ENCODE assay signal across 8 cellular contexts in the genomic region with DNA sequence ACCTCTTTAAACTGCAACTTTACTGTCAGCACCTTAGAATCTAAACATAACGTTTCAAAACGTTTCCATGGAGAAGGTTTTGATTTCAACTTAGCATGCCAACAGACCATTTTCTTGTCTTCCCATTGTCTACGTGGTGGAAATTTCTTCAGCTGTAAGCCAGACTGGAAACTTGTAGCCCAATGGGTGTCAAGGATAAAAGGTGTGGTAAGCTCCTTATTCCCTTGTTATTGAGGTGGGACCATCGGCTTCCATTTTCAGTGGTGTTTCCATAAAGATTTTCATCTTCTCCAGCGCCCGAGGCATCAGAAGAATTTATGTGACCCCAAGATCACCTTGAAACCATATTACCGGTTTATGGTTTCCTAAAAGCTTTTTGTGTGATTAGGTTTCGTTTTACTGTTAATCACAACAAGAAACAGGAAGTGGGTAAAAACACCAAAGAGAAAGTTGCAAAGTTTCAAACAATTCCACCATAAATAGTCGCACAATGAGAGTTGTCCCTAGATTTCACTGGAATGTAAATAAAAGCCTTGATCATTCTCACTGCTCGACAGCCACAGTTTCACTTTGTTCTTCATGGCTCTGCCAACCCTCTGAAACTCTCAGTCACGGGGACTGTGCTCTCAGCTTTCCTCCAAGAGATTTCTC.
DNase-seq lines count a peak whose midpoint lies in the region; ATAC-seq and TF ChIP-seq lines count a peak whose summit lies in the region.

No MANE protein-coding gene starts in this region.

- H3K9me3 ChIP-seq in breast epithelium (no peaks in the 10 kb centered on the region), liver (ENCODE audit: control insufficient read depth in 4 of 4, low read length in 3 of 4) (no peaks in the 10 kb centered on the region), tibial artery (no peaks in the 10 kb centered on the region)

- TF ChIP-seq CTCF in NB4 (IDR thresholded peaks at IDR 0.05; ENCODE audit: low read depth, low read length) (no peak), breast epithelium (IDR thresholded peaks at IDR 0.05) (no peak), liver (IDR thresholded peaks at IDR 0.05; ENCODE audit: low read depth, low read length, missing input control) (no peak), tibial artery (IDR thresholded peaks at IDR 0.05) (no peak)

- intact Hi-C loops in breast epithelium (cut with DNase I; ENCODE audit: low total_unique reads) (no loop called here), tibial artery (cut with DNase I; ENCODE audit: low total_unique reads) (no loop called here)

- TF ChIP-seq POLR2A in NB4 (IDR thresholded peaks at IDR 0.05; ENCODE audit: extremely low read depth, insufficient read length) (no peak), breast epithelium (IDR thresholded peaks at IDR 0.05) (no peak)

- 5% methylated on average over 11 of the region's 11 CpGs for WGBS in liver

- peaks cover 17% of the 10 kb centered on the region for H3K4me1 Mint-ChIP-seq in activated T-cell treated with anti-CD3 and anti-CD28 coated beads, Interleukin-2, amount 50 U/mL, for 24 hours (ENCODE audit: low read depth)

- DNase-seq in activated T-cell treated with anti-CD3 and anti-CD28 coated beads, Interleukin-2, amount 50 U/mL, for 24 hours: no peak
- DNase-seq in activated T-cell treated with anti-CD3 and anti-CD28 coated beads for 4 hours (no peak), NB4 (ENCODE audit: low read depth) (peak; percentile 41), breast epithelium (ENCODE audit: low spot score in 2 of 2) (no peak), tibial artery (no peak)
- DNase-seq in stimulated activated CD4-positive, alpha-beta T cell treated with anti-CD3 and anti-CD28 coated beads, Interleukin-15, amount 100 ng/mL, for 24 hours: no peak

- peak overlapping the region; percentile 31 to 61 for H3K27ac ChIP-seq in breast epithelium
- H3K27ac ChIP-seq in liver (ENCODE audit: low read depth in 1 of 2, low read length in 2 of 2): peak overlapping the region; percentile 22 to 69
- peak overlapping the region; percentile 36 to 50 for H3K27ac ChIP-seq in tibial artery

- H3K36me3 ChIP-seq in breast epithelium (no peaks in the 10 kb centered on the region), liver (ENCODE audit: control insufficient read depth in 4 of 4, insufficient read depth in 3 of 4, low read depth in 1 of 4, low read length in 3 of 4) (no peaks in the 10 kb centered on the region), tibial artery (no peaks in the 10 kb centered on the region)

- H3K27me3 Mint-ChIP-seq in activated T-cell treated with anti-CD3 and anti-CD28 coated beads, Interleukin-2, amount 50 U/mL, for 24 hours: no peaks in the 10 kb centered on the region

- no peaks in the 10 kb centered on the region for H3K9me3 Mint-ChIP-seq in activated T-cell treated with anti-CD3 and anti-CD28 coated beads, Interleukin-2, amount 50 U/mL, for 24 hours

- no peaks in the 10 kb centered on the region for H3K4me1 ChIP-seq in breast epithelium
- H3K4me1 ChIP-seq in liver (ENCODE audit: control insufficient read depth in 4 of 4, insufficient read depth in 4 of 4, low read length in 3 of 4): peaks cover 4 to 12% (median 5%) of the 10 kb centered on the region in 4 donors
- H3K4me1 ChIP-seq in tibial artery: peaks cover 0 to 6% (median 1%) of the 10 kb centered on the region in 4 donors

- no peaks in the 10 kb centered on the region for H3K36me3 Mint-ChIP-seq in activated T-cell treated with anti-CD3 and anti-CD28 coated beads, Interleukin-2, amount 50 U/mL, for 24 hours (ENCODE audit: low read depth)

- TF ChIP-seq RAD21 in liver (IDR thresholded peaks at IDR 0.05): peak in 1 of 2 donors; percentile 19

- peak; percentile 52 for ATAC-seq in HG02588 (IDR thresholded peaks at IDR 0.05; ENCODE audit: unreplicated experiment)

- H3K27ac Mint-ChIP-seq in activated T-cell treated with anti-CD3 and anti-CD28 coated beads, Interleukin-2, amount 50 U/mL, for 24 hours: peak overlapping the region; percentile 86

- H3K9ac ChIP-seq in liver (ENCODE audit: low read depth in 1 of 2, low read length in 2 of 2): peak overlapping the region; percentile 68 to 85

- peak overlapping the region; percentile 70 for H3K4me3 Mint-ChIP-seq in activated T-cell treated with anti-CD3 and anti-CD28 coated beads, Interleukin-2, amount 50 U/mL, for 24 hours

- H3K4me3 ChIP-seq in NB4 (ENCODE audit: low read depth, low read length): peak overlapping the region; percentile 51
- peak overlapping the region; percentile 39 to 63 (median 48) for H3K4me3 ChIP-seq in breast epithelium
- H3K4me3 ChIP-seq in liver (ENCODE audit: low read depth in 1 of 3, low read length in 3 of 3): peak overlapping the region; percentile 48 to 96 (median 70)
- peak overlapping the region; percentile 44 to 51 for H3K4me3 ChIP-seq in tibial artery

- no peaks in the 10 kb centered on the region for H3K27me3 ChIP-seq in breast epithelium
- no peaks in the 10 kb centered on the region for H3K27me3 ChIP-seq in liver (ENCODE audit: control insufficient read depth in 4 of 4, insufficient read depth in 4 of 4, low read length in 3 of 4)
- no peaks in the 10 kb centered on the region for H3K27me3 ChIP-seq in tibial artery

TF ChIP-seq in liver, 16 proteins besides CTCF, POLR2A, EP300 and RAD21:
- peak; percentile 46 for TF ChIP-seq YY1 (IDR thresholded peaks at IDR 0.05)
- no peak for TF ChIP-seq SP1 (IDR thresholded peaks at IDR 0.05)
